10 cellular contexts compared by ENCODE assay signal in genomic region chr13:114044486-114044885, GRCh38.
DNase-seq lines count a peak whose midpoint lies in the region; ATAC-seq and TF ChIP-seq lines count a peak whose summit lies in the region.
"Had no signal": no experiment of that assay in that cellular context is flagged by ENCODE, and none has a peak within 500 bp of the region (broad histone marks: within the 10 kb centered on the region; RNA-seq: fewer than 3 reads in every experiment).

No MANE protein-coding gene starts in this region.

- H3K27ac Mint-ChIP-seq in CD14-positive monocyte = peak overlapping the region in 6 of 7 donors; percentile 62 to 89 (median 84)
- peak overlapping the region in 4 of 5 experiments; percentile 9 to 88 (median 55) for H3K27ac Mint-ChIP-seq in brain
- peak overlapping the region; percentile 44 to 92 (median 84) for H3K27ac Mint-ChIP-seq in naive thymus-derived CD8-positive, alpha-beta T cell
- H3K27ac Mint-ChIP-seq in T-cell = peak overlapping the region in 1 of 2 donors; percentile 83

- H3K36me3 ChIP-seq in Loucy (ENCODE audit: insufficient read depth, low read length) = peaks cover 5% of the 10 kb centered on the region; the same call in 1 of the 2 replicates

- H2AFZ ChIP-seq in Loucy (ENCODE audit: low read length) = no peak overlapping the region

- CTCF ChIA-PET in T-cell (lab: Charles Lee) = no interaction called here

- DNase-seq in CD14-positive monocyte (ENCODE audit: low spot score) (no peak), DMS79 (lab: John Stamatoyannopoulos, UW) (no peak), T-cell (no peak), DMS114 treated with DMSO at 0.1 percent for 48 hours (lab: John Stamatoyannopoulos, UW; ENCODE audit: unreplicated experiment) (no peak)
- DNase-seq in naive thymus-derived CD8-positive, alpha-beta T cell = peak in 3 of 10 donors; percentile 29 to 46 (median 32)
- DNase-seq: NCI-H1092, tibial artery had no signal

- peaks cover 6% of the 10 kb centered on the region; the same call in 1 of the 2 replicates for H3F3A ChIP-seq in Loucy (ENCODE audit: low read depth)

- H3K9me2 ChIP-seq in Loucy (replicated peaks; ENCODE audit: low read depth, low read length) = no peaks in the 10 kb centered on the region

- H3K36me3 Mint-ChIP-seq in CD14-positive monocyte (peaks cover 62 to 71% of the 10 kb centered on the region in 2 donors), brain (peaks cover 80% of the 10 kb centered on the region), T-cell (peaks cover 41% of the 10 kb centered on the region)
- peaks cover 0 to 78% (median 17%) of the 10 kb centered on the region in 3 donors for H3K36me3 Mint-ChIP-seq in naive thymus-derived CD8-positive, alpha-beta T cell

- H4K20me1 ChIP-seq in Loucy (ENCODE audit: insufficient read depth, low read length, poor library complexity, severe bottlenecking) = peaks cover 4% of the 10 kb centered on the region

- POLR2A ChIA-PET in naive thymus-derived CD8-positive, alpha-beta T cell (lab: Charles Lee) = interaction anchor here (1.2 kb wide), 1 partner anchor 66 kb away, joined by 3 read pairs; no protein-coding TSS in a partner anchor
- POLR2A ChIA-PET in T-cell (lab: Charles Lee) = no interaction called here

- intact Hi-C loops in CD14-positive monocyte (cut with micrococcal nuclease) = no loop called here

- H3K4me1 Mint-ChIP-seq in CD14-positive monocyte (peaks cover 43% of the 10 kb centered on the region), brain (peaks cover 41% of the 10 kb centered on the region), T-cell (peaks cover 65 to 72% (median 69%) of the 10 kb centered on the region in 3 donors)
- peaks cover 36 to 77% (median 70%) of the 10 kb centered on the region in 4 donors for H3K4me1 Mint-ChIP-seq in naive thymus-derived CD8-positive, alpha-beta T cell

- H3K9me3 Mint-ChIP-seq in CD14-positive monocyte (peaks cover 0 to 6% (median 1%) of the 10 kb centered on the region in 7 donors), brain (peaks cover 4 to 41% (median 21%) of the 10 kb centered on the region in 5 experiments), T-cell (no peaks in the 10 kb centered on the region)
- H3K9me3 Mint-ChIP-seq in naive thymus-derived CD8-positive, alpha-beta T cell = peaks cover 0 to 3% (median 0%) of the 10 kb centered on the region in 9 donors

- H3K4me2 ChIP-seq in Loucy (ENCODE audit: low read depth, low read length, poor library complexity, severe bottlenecking) = peak overlapping the region; percentile 2

- H3K4me3 Mint-ChIP-seq in CD14-positive monocyte (no peak overlapping the region), brain (no peak overlapping the region), T-cell (peak overlapping the region in 1 of 3 donors; percentile 19)
- H3K4me3 Mint-ChIP-seq in naive thymus-derived CD8-positive, alpha-beta T cell = peak overlapping the region in 6 of 10 donors; percentile 25 to 75 (median 58)

- H3K4me1 ChIP-seq in Loucy (ENCODE audit: insufficient read depth, low read length, poor library complexity, severe bottlenecking) = peaks cover 24% of the 10 kb centered on the region
- H3K4me1 ChIP-seq: tibial artery had no signal

- no peaks in the 10 kb centered on the region for H3K27me3 ChIP-seq in Loucy (ENCODE audit: insufficient read depth, low read length, poor library complexity, severe bottlenecking)
- H3K27me3 ChIP-seq: tibial artery had no signal

- H3K4me3 ChIP-seq in Loucy (ENCODE audit: low read length, poor library complexity, severe bottlenecking) = no peak overlapping the region
- H3K4me3 ChIP-seq: tibial artery had no signal

- peak in 1 of 2 donors; percentile 21 for ATAC-seq in naive thymus-derived CD8-positive, alpha-beta T cell
- ATAC-seq in GM18858 (IDR thresholded peaks at IDR 0.05; ENCODE audit: unreplicated experiment) (no peak), T-cell (replicated peaks in 1 of 4) (no peak)

- H3K9ac ChIP-seq in Loucy (ENCODE audit: low read depth, low read length, poor library complexity, severe bottlenecking) = no peak overlapping the region

- no peaks in the 10 kb centered on the region for H3K9me3 ChIP-seq in Loucy (ENCODE audit: insufficient read depth, low read depth, low read length)
- H3K9me3 ChIP-seq: tibial artery had no signal

- TF ChIP-seq CTCF in CD14-positive monocyte (IDR thresholded peaks at IDR 0.05) = no peak
- TF ChIP-seq CTCF in Loucy (conservative IDR thresholded peaks at IDR 0.05; ENCODE audit: low read length) = no peak
- no peak for TF ChIP-seq CTCF in brain (conservative IDR thresholded peaks at IDR 0.05)

- H3K27me3 Mint-ChIP-seq in CD14-positive monocyte (ENCODE audit: low read depth in 3 of 3) (peaks cover 0 to 4% (median 1%) of the 10 kb centered on the region in 3 donors), brain (peaks cover 5% of the 10 kb centered on the region), T-cell (no peaks in the 10 kb centered on the region)
- H3K27me3 Mint-ChIP-seq in naive thymus-derived CD8-positive, alpha-beta T cell = no peaks in the 10 kb centered on the region

- peaks cover 35% of the 10 kb centered on the region; the same call in 1 of the 2 replicates for H3K79me2 ChIP-seq in Loucy (ENCODE audit: insufficient read depth, low read length)

Comparison
In these comparisons a context has a peak if more than half of its experiments do, and no peak if none do; other contexts are left out.
1. H3K4me3 Mint-ChIP-seq: peak in naive thymus-derived CD8-positive, alpha-beta T cell (6 of 10); none in CD14-positive monocyte (0 of 2) and brain (0 of 5).